ENCODE assay signal across 8 cellular contexts in the genomic region with DNA sequence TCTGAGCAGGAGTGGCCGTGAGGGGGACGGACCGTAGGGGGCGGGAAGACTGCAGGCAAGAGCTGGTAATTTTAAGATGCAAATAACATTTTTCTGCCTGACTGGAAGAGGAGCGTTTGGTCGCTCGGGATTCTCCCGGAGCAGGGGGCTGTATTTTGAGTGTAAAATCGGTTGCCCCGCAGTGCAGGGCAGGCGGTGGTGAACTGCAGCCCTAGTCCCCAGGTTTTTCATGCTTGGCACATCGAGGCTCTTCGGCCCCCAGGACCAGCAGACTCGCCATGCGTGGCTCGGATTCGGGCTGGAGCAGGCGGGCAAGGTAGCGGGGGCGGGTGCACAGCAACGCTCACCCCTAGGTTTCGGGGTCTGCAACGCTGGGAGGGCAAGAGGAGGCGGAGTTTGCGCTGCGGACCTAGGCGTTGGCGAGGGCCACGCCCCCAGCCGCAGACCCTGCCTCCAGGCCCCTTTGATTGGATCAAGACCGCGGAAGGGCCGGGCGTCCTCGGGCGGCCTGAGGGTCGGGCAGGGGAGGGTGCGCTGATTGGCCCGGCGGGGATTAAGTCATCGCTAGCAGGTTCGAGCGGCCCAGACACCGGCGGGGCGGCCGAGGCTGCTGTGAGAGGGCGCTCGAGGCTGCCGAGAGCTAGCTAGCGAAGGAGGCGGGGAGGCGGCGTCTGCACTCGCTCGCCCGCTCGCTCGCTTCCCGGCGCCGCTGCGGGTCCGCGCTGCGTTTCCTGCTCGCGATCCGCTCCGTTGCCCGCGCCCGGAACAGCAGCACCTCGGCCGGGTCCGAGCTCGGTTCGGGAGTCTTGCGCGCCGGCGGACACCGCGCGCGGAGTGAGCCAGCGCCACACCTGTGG. TPM values are rescaled to one million over a fixed set of nuclear protein-coding genes. Genes with fewer than 3 reads are reported as not detected.
DNase-seq lines count a peak whose midpoint lies in the region; ATAC-seq and TF ChIP-seq lines count a peak whose summit lies in the region.

A gene with protein sequence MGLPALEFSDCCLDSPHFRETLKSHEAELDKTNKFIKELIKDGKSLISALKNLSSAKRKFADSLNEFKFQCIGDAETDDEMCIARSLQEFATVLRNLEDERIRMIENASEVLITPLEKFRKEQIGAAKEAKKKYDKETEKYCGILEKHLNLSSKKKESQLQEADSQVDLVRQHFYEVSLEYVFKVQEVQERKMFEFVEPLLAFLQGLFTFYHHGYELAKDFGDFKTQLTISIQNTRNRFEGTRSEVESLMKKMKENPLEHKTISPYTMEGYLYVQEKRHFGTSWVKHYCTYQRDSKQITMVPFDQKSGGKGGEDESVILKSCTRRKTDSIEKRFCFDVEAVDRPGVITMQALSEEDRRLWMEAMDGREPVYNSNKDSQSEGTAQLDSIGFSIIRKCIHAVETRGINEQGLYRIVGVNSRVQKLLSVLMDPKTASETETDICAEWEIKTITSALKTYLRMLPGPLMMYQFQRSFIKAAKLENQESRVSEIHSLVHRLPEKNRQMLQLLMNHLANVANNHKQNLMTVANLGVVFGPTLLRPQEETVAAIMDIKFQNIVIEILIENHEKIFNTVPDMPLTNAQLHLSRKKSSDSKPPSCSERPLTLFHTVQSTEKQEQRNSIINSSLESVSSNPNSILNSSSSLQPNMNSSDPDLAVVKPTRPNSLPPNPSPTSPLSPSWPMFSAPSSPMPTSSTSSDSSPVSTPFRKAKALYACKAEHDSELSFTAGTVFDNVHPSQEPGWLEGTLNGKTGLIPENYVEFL (plus strand): TSS at position 585 of the 857 bp plus-strand sequence. CDS start 385 bp downstream, outside the sequence.

- no peaks in the 10 kb centered on the region for H3K9me3 Mint-ChIP-seq in activated CD4-positive, alpha-beta T cell treated with anti-CD3 and anti-CD28 coated beads for 36 hours (ENCODE audit: low read depth)

- DNase-seq in BJ (ENCODE audit: low read depth) (peak; percentile 67), NCI-H510A (lab: John Stamatoyannopoulos, UW) (peak; percentile 84), choroid plexus epithelial cell (ENCODE audit: low read depth) (peak; percentile 97), kidney glomerular epithelial cell (lab: John Stamatoyannopoulos, UW) (peak; percentile 97)
- peak; percentile 96 for DNase-seq in activated CD4-positive, alpha-beta T cell treated with anti-CD3 and anti-CD28 coated beads for 36 hours
- peak; percentile 78 to 79 for DNase-seq in stimulated activated CD4-positive, alpha-beta T cell treated with anti-CD3 and anti-CD28 coated beads, Interleukin-1b, Interleukin-23, amount 100 ng/mL, for 1 hour (ENCODE audit: low read depth in 2 of 2)

- peaks cover 40% of the 10 kb centered on the region for H3K4me1 Mint-ChIP-seq in activated CD4-positive, alpha-beta T cell treated with anti-CD3 and anti-CD28 coated beads for 36 hours

- CTCF ChIA-PET in BJ (lab: Yijun Ruan, JAX) = interaction anchor here (0.7 to 4.7 kb wide), 13 partner anchors 8 to 119 kb away, joined by 3 to 23 read pairs (median 5); no protein-coding TSS in a partner anchor
- CTCF ChIA-PET in activated CD4-positive, alpha-beta T cell treated with anti-CD3 and anti-CD28 coated beads for 36 hours (lab: Charles Lee) = interaction anchor here (0.6 to 8.2 kb wide), 17 partner anchors 10 to 129 kb away, joined by 3 to 75 read pairs (median 6); no protein-coding TSS in a partner anchor

- TF ChIP-seq POLR2A in GM19193 (IDR thresholded peaks at IDR 0.05; ENCODE audit: extremely low read depth, insufficient read depth, insufficient read length) = peak; percentile 55

- TF ChIP-seq CTCF in BJ (IDR thresholded peaks at IDR 0.05; ENCODE audit: insufficient read depth, low read depth, low read length) = peak; percentile 47
- TF ChIP-seq CTCF in choroid plexus epithelial cell (conservative IDR thresholded peaks at IDR 0.05; ENCODE audit: low read depth, low read length) = peak; percentile 45

- ATAC-seq in HG03439 (IDR thresholded peaks at IDR 0.05; ENCODE audit: unreplicated experiment) = peak; percentile 98
- ATAC-seq in activated CD4-positive, alpha-beta T cell treated with anti-CD3 and anti-CD28 coated beads for 36 hours = peak; percentile 91

- H3K4me3 Mint-ChIP-seq in activated CD4-positive, alpha-beta T cell treated with anti-CD3 and anti-CD28 coated beads for 36 hours = peak within 1 kb of the TSS; percentile 84

- no peaks in the 10 kb centered on the region for H3K27me3 Mint-ChIP-seq in activated CD4-positive, alpha-beta T cell treated with anti-CD3 and anti-CD28 coated beads for 36 hours

- H3K27me3 ChIP-seq in BJ (ENCODE audit: control insufficient read depth, insufficient read depth, low read length) = 0 out of 2 replicates have a peak, but pooled peaks cover 7% of the 10 kb centered on the region

- no peaks in the 10 kb centered on the region for H3K36me3 Mint-ChIP-seq in activated CD4-positive, alpha-beta T cell treated with anti-CD3 and anti-CD28 coated beads for 36 hours (ENCODE audit: low read depth)

- no peaks in the 10 kb centered on the region for H3K36me3 ChIP-seq in BJ (ENCODE audit: control insufficient read depth, insufficient read depth, low read length)

- intact Hi-C loops in activated CD4-positive, alpha-beta T cell treated with anti-CD3 and anti-CD28 coated beads for 36 hours (cut with DNase I, micrococcal nuclease) = loop anchor here (1.0 to 5.0 kb wide), 10 partner anchors 13 to 1401 kb away; a partner anchor contains a TSS

- POLR2A ChIA-PET in BJ (lab: Charles Lee) = no interaction called here
- POLR2A ChIA-PET in activated CD4-positive, alpha-beta T cell treated with anti-CD3 and anti-CD28 coated beads for 36 hours (lab: Charles Lee) = interaction anchor here (0.5 to 2.1 kb wide), 6 partner anchors 12 to 440 kb away, joined by 3 to 16 read pairs (median 3); no protein-coding TSS in a partner anchor

- peak within 1 kb of the TSS; percentile 65 for H3K4me3 ChIP-seq in BJ (ENCODE audit: low read depth, low read length)
- H3K4me3 ChIP-seq in choroid plexus epithelial cell (ENCODE audit: low read depth, low read length) = peak within 1 kb of the TSS; percentile 79

- H3K27ac Mint-ChIP-seq in activated CD4-positive, alpha-beta T cell treated with anti-CD3 and anti-CD28 coated beads for 36 hours = peak within 1 kb of the TSS; percentile 88

RNA-seq across cellular contexts. Expression of the gene that starts here (rescaled TPM):
- polyA plus RNA-seq in BJ (2011; rRNA removed) = 4.8 TPM in 2 replicates
- polyA minus RNA-seq in BJ (2011; rRNA and poly(A)+ RNA removed) = 22.8 and 26.4 TPM in 2 replicates
- 10 to 100 TPM; 12.8 to 15.4 TPM for total RNA-seq in activated CD4-positive, alpha-beta T cell treated with anti-CD3 and anti-CD28 coated beads for 36 hours

Comparison
In these comparisons a context has a peak if more than half of its experiments do, and no peak if none do; other contexts are left out.
1. Peak in every context shown above with its lines: DNase-seq, ATAC-seq and H3K4me3 ChIP-seq.